Comparison of ENCODE assay signal across 14 cellular contexts in genomic region chr2:131646669-131647297, GRCh38.
A peak's percentile ranks its signal among the peaks of the same experiment; 100 is the strongest.
DNase-seq lines count a peak whose midpoint lies in the region; TF ChIP-seq lines count a peak whose summit lies in the region.
"Had no signal": no experiment of that assay in that cellular context is flagged by ENCODE, and none has a peak within 500 bp of the region (broad histone marks: within the 10 kb centered on the region; RNA-seq: fewer than 3 reads in every experiment).

No MANE protein-coding gene starts in this region.

- no peak overlapping the region for H2AK5ac ChIP-seq in mesenchymal stem cell (ENCODE audit: low read length, severe bottlenecking)

- no peaks in the 10 kb centered on the region for H3K4me1 ChIP-seq in HUES6 (ENCODE audit: control insufficient read depth, insufficient read depth, low read length)
- no peaks in the 10 kb centered on the region for H3K4me1 ChIP-seq in mesenchymal stem cell (ENCODE audit: control insufficient read depth, insufficient read depth, low read depth, low read length)
- no peaks in the 10 kb centered on the region for H3K4me1 ChIP-seq in MM.1S (ENCODE audit: low read length)
- H3K4me1 ChIP-seq: gastroesophageal sphincter, pancreas had no signal

- no peaks in the 10 kb centered on the region for H4K20me1 ChIP-seq in MM.1S (ENCODE audit: insufficient read depth, low read length)

- H3F3A ChIP-seq in MM.1S (ENCODE audit: insufficient read depth, low read length), result no peaks in the 10 kb centered on the region

- TF ChIP-seq CTCF in AG04449 (IDR thresholded peaks at IDR 0.05; ENCODE audit: insufficient read depth, low read length, missing control alignments) (no peak), MM.1S (IDR thresholded peaks at IDR 0.05; ENCODE audit: low read length) (no peak), Calu3 (IDR thresholded peaks at IDR 0.05; ENCODE audit: unreplicated experiment) (no peak)

- H3K36me3 Mint-ChIP-seq in Calu3 (ENCODE audit: insufficient read depth, unreplicated experiment), result no peaks in the 10 kb centered on the region

- H4K8ac ChIP-seq in mesenchymal stem cell (ENCODE audit: low read length), result no peak overlapping the region

- H3K4me1 Mint-ChIP-seq in Calu3 (ENCODE audit: low read depth, unreplicated experiment), result no peaks in the 10 kb centered on the region
- H3K4me1 Mint-ChIP-seq: activated T-helper 17 cell treated with anti-CD3 and anti-CD28 coated beads, Interleukin-2, amount 50 U/mL, for 72 hours had no signal

- H3K36me3 ChIP-seq in HUES6 (ENCODE audit: control insufficient read depth, insufficient read depth, low read length), result no peaks in the 10 kb centered on the region
- no peaks in the 10 kb centered on the region for H3K36me3 ChIP-seq in mesenchymal stem cell (ENCODE audit: control insufficient read depth in 1 of 2, insufficient read depth in 2 of 2, low read depth in 1 of 2, low read length in 2 of 2)
- no peaks in the 10 kb centered on the region for H3K36me3 ChIP-seq in MM.1S (replicated peaks; ENCODE audit: insufficient read depth, low read length)
- H3K36me3 ChIP-seq: gastroesophageal sphincter, pancreas had no signal

- no peak overlapping the region for H2BK5ac ChIP-seq in mesenchymal stem cell (ENCODE audit: low read depth, low read length, poor library complexity, severe bottlenecking)

- no peak overlapping the region for H3K14ac ChIP-seq in mesenchymal stem cell (ENCODE audit: low read length in 2 of 2)

- intact Hi-C loops in Calu3 (cut with micrococcal nuclease; ENCODE audit: unreplicated experiment), result no loop called here

- H3K27ac Mint-ChIP-seq in Calu3 (ENCODE audit: unreplicated experiment), result no peak overlapping the region
- H3K27ac Mint-ChIP-seq: activated CD8-positive, alpha-beta T cell treated with anti-CD3 and anti-CD28 coated beads, Interleukin-2, amount 10 ng/mL, durations not matched to agents 7 days and 5 days; activated T-helper 17 cell treated with anti-CD3 and anti-CD28 coated beads, Interleukin-2, amount 50 U/mL, for 72 hours had no signal

- no peaks in the 10 kb centered on the region for H3K9me3 Mint-ChIP-seq in Calu3 (ENCODE audit: low read depth, unreplicated experiment)
- H3K9me3 Mint-ChIP-seq: activated T-helper 17 cell treated with anti-CD3 and anti-CD28 coated beads, Interleukin-2, amount 50 U/mL, for 72 hours had no signal

- H3K79me1 ChIP-seq in mesenchymal stem cell (replicated peaks; ENCODE audit: low read length, poor library complexity, severe bottlenecking), result no peaks in the 10 kb centered on the region

- 94% methylated on average over 47 of the region's 47 CpGs for WGBS in mesenchymal stem cell

- DNase-seq in AG04449 (ENCODE audit: low read depth, low spot score) (no peak), dermis blood vessel endothelial cell (peak; percentile 7), mesenchymal stem cell (no peak), MM.1S (no peak), NCI-H1436 treated with DMSO at 0.1 percent for 48 hours (lab: John Stamatoyannopoulos, UW) (no peak), NCI-H748 treated with DMSO at 0.1 percent for 48 hours (lab: John Stamatoyannopoulos, UW) (no peak), Calu3 (no peak)
- DNase-seq: activated CD8-positive, alpha-beta T cell treated with anti-CD3 and anti-CD28 coated beads, Interleukin-2, amount 10 ng/mL, durations not matched to agents 7 days and 5 days; NCI-H187; PC-3 had no signal

- H3K4ac ChIP-seq in mesenchymal stem cell (ENCODE audit: low read depth in 1 of 2, low read length in 2 of 2), result no peak overlapping the region

- H3K4me2 ChIP-seq in mesenchymal stem cell (ENCODE audit: low read length, poor library complexity, severe bottlenecking), result no peak overlapping the region
- H3K4me2 ChIP-seq in MM.1S (ENCODE audit: low read depth, low read length), result no peak overlapping the region

- no peak overlapping the region for H2AFZ ChIP-seq in mesenchymal stem cell (ENCODE audit: low read depth, low read length)
- no peak overlapping the region for H2AFZ ChIP-seq in MM.1S (ENCODE audit: low read length)

- BruUV-seq in Calu3 (replicated peaks; lab: Mats Ljungman, UMichigan), result no TSS peak

- H2BK120ac ChIP-seq in mesenchymal stem cell (ENCODE audit: low read depth, low read length), result no peak overlapping the region

- no peak overlapping the region for H3K18ac ChIP-seq in mesenchymal stem cell (ENCODE audit: low read depth in 1 of 2, low read length in 2 of 2)

- H3K23ac ChIP-seq in mesenchymal stem cell (ENCODE audit: low read length in 2 of 2), result no peak overlapping the region

- H3K4me3 Mint-ChIP-seq in Calu3 (ENCODE audit: low read depth, unreplicated experiment), result no peak overlapping the region
- H3K4me3 Mint-ChIP-seq: activated CD8-positive, alpha-beta T cell treated with anti-CD3 and anti-CD28 coated beads, Interleukin-2, amount 10 ng/mL, durations not matched to agents 7 days and 5 days; activated T-helper 17 cell treated with anti-CD3 and anti-CD28 coated beads, Interleukin-2, amount 50 U/mL, for 72 hours had no signal

- no peaks in the 10 kb centered on the region for H3K27me3 Mint-ChIP-seq in Calu3 (ENCODE audit: unreplicated experiment)

- H3K79me2 ChIP-seq in MM.1S (ENCODE audit: low read length), result no peaks in the 10 kb centered on the region

- no peaks in the 10 kb centered on the region for H3K9me3 ChIP-seq in HUES6 (ENCODE audit: control insufficient read depth, insufficient read depth, low read depth, low read length)
- no peaks in the 10 kb centered on the region for H3K9me3 ChIP-seq in mesenchymal stem cell (ENCODE audit: control insufficient read depth, low read length)
- H3K9me3 ChIP-seq in MM.1S (replicated peaks; ENCODE audit: insufficient read depth, low read length), result no peaks in the 10 kb centered on the region
- H3K9me3 ChIP-seq: gastroesophageal sphincter, pancreas had no signal

- H3K9ac ChIP-seq in HUES6 (ENCODE audit: low read length), result no peak overlapping the region
- H3K9ac ChIP-seq in mesenchymal stem cell (ENCODE audit: low read length), result peak overlapping the region; percentile 54
- H3K9ac ChIP-seq in MM.1S (ENCODE audit: low read length), result no peak overlapping the region

- H3K27ac ChIP-seq in HUES6 (ENCODE audit: low read depth, low read length), result no peak overlapping the region
- H3K27ac ChIP-seq in mesenchymal stem cell (ENCODE audit: low read length, poor library complexity, severe bottlenecking), result no peak overlapping the region
- no peak overlapping the region for H3K27ac ChIP-seq in MM.1S (ENCODE audit: low read length)
- H3K27ac ChIP-seq: gastroesophageal sphincter, pancreas had no signal

- CTCF ChIA-PET in AG04449 (lab: Yijun Ruan, JAX) (no interaction called here), Calu3 (lab: Charles Lee) (no interaction called here)

- H3K9me2 ChIP-seq in MM.1S (replicated peaks; ENCODE audit: insufficient read depth, low read length), result no peaks in the 10 kb centered on the region

- no peak overlapping the region for H4K91ac ChIP-seq in mesenchymal stem cell (ENCODE audit: low read length)

- H2BK15ac ChIP-seq in mesenchymal stem cell (ENCODE audit: low read depth, poor library complexity, severe bottlenecking), result no peak overlapping the region

- POLR2A ChIA-PET in AG04449 (lab: Yijun Ruan, JAX), result no interaction called here

- H3K27me3 ChIP-seq in HUES6 (ENCODE audit: control insufficient read depth, insufficient read depth, low read length) (no peaks in the 10 kb centered on the region), mesenchymal stem cell (ENCODE audit: control insufficient read depth in 1 of 2, insufficient read depth in 1 of 2, low read length in 2 of 2) (no peaks in the 10 kb centered on the region), MM.1S (replicated peaks; ENCODE audit: insufficient read depth, low read length) (no peaks in the 10 kb centered on the region)

- H2BK12ac ChIP-seq in mesenchymal stem cell (ENCODE audit: low read length in 2 of 2), result no peak overlapping the region

- H3K4me3 ChIP-seq in AG04449 (ENCODE audit: low read depth, low read length) (peak overlapping the region; percentile 32), HUES6 (ENCODE audit: low read depth, low read length) (peak overlapping the region; percentile 29; the same call in 1 of the 2 replicates), mesenchymal stem cell (ENCODE audit: insufficient read depth in 1 of 2, low read depth in 1 of 2, low read length in 2 of 2) (peak overlapping the region in 1 of 2 experiments; percentile 69), MM.1S (ENCODE audit: low read length) (no peak overlapping the region)
